Comparison of ENCODE assay signal across 8 cellular contexts in the genomic region with DNA sequence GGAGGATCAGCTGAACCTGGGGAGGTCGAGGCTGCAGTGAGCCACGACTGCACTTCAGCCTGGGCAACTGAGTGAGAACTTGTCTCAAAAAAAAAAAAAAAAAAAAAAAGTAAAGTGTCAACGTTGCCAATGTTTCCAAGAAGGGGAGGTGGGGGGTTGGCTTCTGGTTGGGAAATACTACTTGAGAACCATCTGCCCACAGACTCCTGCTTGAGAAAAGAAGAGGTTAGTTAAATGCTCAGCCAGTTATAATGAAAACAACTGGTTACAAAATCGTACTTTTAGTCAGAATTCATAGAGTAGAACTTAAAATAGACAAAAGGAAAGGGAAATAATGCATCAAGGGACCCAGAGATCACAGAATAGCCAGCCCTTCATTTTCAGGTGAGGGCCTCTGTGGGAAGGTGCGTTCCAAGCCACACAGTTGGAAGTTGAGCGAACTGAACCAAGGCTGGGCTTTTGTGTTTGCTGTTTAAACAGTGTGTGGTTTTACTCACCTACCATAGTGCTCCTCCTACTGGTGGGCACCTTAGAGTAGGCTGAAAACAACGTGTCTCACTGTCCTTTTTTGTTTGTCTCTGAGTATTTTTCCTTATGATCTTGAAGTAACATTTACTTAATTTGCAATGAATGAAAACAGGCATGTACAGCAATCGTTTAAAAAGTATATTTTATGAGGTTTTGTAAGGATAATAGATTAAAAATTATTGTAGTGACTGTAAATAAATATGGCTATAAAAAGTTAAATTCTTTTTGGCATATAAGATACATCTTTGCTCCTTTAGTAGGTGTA.
DNase-seq lines count a peak whose midpoint lies in the region; ATAC-seq and TF ChIP-seq lines count a peak whose summit lies in the region.

No MANE protein-coding gene starts in this region.

- DNase-seq in GM10266 (ENCODE audit: extremely low spot score) (peak; percentile 58), NAMALWA (ENCODE audit: low spot score) (peak; percentile 92), T-helper 1 cell (peak; percentile 20 to 83 (median 59)), amniotic epithelial cell (ENCODE audit: low read depth) (peak; percentile 81), iPS DF 4.7 (ENCODE audit: extremely low read depth, low spot score) (peak; percentile 92)
- DNase-seq in stimulated activated CD4-positive, alpha-beta T cell treated with anti-CD3 and anti-CD28 coated beads, Interleukin-12 subunit alpha, Interleukin-12 subunit beta, amount 100 ng/mL, for 48 hours (ENCODE audit: low read depth in 2 of 3, low spot score in 1 of 3): peak; percentile 54 to 73 (median 73)

- ATAC-seq in HG02571 (IDR thresholded peaks at IDR 0.05; ENCODE audit: unreplicated experiment) (peak; percentile 54), GM21786 (IDR thresholded peaks at IDR 0.05; ENCODE audit: unreplicated experiment) (no peak)

- peak; percentile 83 for TF ChIP-seq CTCF in GM10266 (IDR thresholded peaks at IDR 0.05; ENCODE audit: control insufficient read depth, insufficient read depth, low read depth, missing control alignments)
